In the genomic region with DNA sequence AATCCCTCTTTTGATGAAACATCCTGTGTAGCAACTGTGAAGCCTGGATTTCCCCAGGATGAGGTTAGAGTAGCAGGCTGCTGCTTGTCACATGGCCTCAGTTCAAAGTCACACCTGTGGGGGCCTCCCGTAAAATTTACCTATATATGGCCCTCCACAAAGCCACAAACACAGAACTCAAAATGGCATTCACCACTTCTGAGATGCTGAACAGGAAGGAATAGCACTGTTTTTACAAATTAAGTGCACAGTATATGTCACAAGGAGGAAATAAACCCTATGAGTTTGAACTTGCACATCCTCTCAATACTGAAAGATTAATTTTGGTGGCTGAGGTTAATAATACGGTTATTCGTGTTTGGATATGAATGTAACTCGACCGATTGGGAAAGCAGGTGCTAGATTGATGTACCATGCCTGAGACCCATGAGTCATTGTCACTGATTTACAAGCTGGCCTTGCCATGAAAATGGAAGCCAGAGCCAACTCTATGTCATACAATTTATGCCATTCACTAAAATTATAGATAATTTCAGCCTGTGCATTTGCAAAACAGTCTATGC, we compare ENCODE assay signal across 9 cellular contexts.
A peak's percentile ranks its signal among the peaks of the same experiment; 100 is the strongest.
DNase-seq lines count a peak whose midpoint lies in the region; ATAC-seq and TF ChIP-seq lines count a peak whose summit lies in the region.
"Had no signal": no experiment of that assay in that cellular context is flagged by ENCODE, and none has a peak within 500 bp of the region (broad histone marks: within the 10 kb centered on the region; RNA-seq: fewer than 3 reads in every experiment).

No MANE protein-coding gene starts in this region.

- H3K4me3 ChIP-seq in esophagus muscularis mucosa (no peak overlapping the region), PC-3 (ENCODE audit: low read length) (no peak overlapping the region)

- H2AFZ ChIP-seq in PC-3 (ENCODE audit: low read length) = no peak overlapping the region

- no peak overlapping the region for H3K4me2 ChIP-seq in PC-3 (ENCODE audit: low read length)

- H3K4me1 Mint-ChIP-seq in activated B cell treated with CpG ODN at 0.5 μM for 24 hours = peaks cover 59% of the 10 kb centered on the region

- H3K9me3 ChIP-seq in esophagus muscularis mucosa = no peaks in the 10 kb centered on the region
- no peaks in the 10 kb centered on the region for H3K9me3 ChIP-seq in PC-3 (ENCODE audit: low read length)

- no peaks in the 10 kb centered on the region for H3K9me2 ChIP-seq in PC-3 (replicated peaks; ENCODE audit: low read length)

- H3K9me3 Mint-ChIP-seq in activated B cell treated with CpG ODN at 0.5 μM for 24 hours = no peaks in the 10 kb centered on the region

- no peaks in the 10 kb centered on the region for H3K36me3 Mint-ChIP-seq in activated B cell treated with CpG ODN at 0.5 μM for 24 hours (ENCODE audit: low read depth)

- TF ChIP-seq POLR2A in esophagus muscularis mucosa (IDR thresholded peaks at IDR 0.05; ENCODE audit: low read depth) = no peak

- ATAC-seq in GM18517 (IDR thresholded peaks at IDR 0.05; ENCODE audit: unreplicated experiment) = peak; percentile 95
- peak; percentile 93 for ATAC-seq in HG02885 (IDR thresholded peaks at IDR 0.05; ENCODE audit: poor library complexity, unreplicated experiment)
- ATAC-seq in activated B cell treated with CpG ODN at 0.5 μM for 24 hours (ENCODE audit: low read depth) = peak; percentile 82
- ATAC-seq in PC-3 = no peak
- ATAC-seq: HCT116 had no signal

- no peaks in the 10 kb centered on the region for H3K79me2 ChIP-seq in PC-3 (ENCODE audit: low read length)

- H3K27ac ChIP-seq in esophagus muscularis mucosa (replicated peaks in 1 of 4) (no peak overlapping the region), PC-3 (ENCODE audit: low read length) (no peak overlapping the region)

- DNase-seq in activated B cell treated with CpG ODN at 0.5 μM for 24 hours = peak; percentile 44
- peak; percentile 52 for DNase-seq in effector CD8-positive, alpha-beta T cell (lab: John Stamatoyannopoulos, UW)
- DNase-seq in stimulated activated CD8-positive, alpha-beta memory T cell treated with anti-CD3 and anti-CD28 coated beads, Interleukin-7, amount 100 ng/mL, for 1 hour (ENCODE audit: low read depth in 2 of 2) = peak; percentile 24 to 40
- no peak for DNase-seq in esophagus muscularis mucosa (ENCODE audit: extremely low spot score)
- no peak for DNase-seq in NCI-H82 treated with DMSO at 0.1 percent for 48 hours (lab: John Stamatoyannopoulos, UW; ENCODE audit: unreplicated experiment)
- DNase-seq in PC-3 = no peak

- H3K36me3 ChIP-seq in esophagus muscularis mucosa (no peaks in the 10 kb centered on the region), PC-3 (ENCODE audit: low read depth, low read length) (no peaks in the 10 kb centered on the region)

- no peaks in the 10 kb centered on the region for H3F3A ChIP-seq in PC-3 (ENCODE audit: low read length, unreplicated experiment)

- TF ChIP-seq CTCF in activated B cell treated with CpG ODN at 0.5 μM for 24 hours (IDR thresholded peaks at IDR 0.05) = no peak
- no peak for TF ChIP-seq CTCF in esophagus muscularis mucosa (IDR thresholded peaks at IDR 0.05)
- TF ChIP-seq CTCF in PC-3 (conservative IDR thresholded peaks at IDR 0.05; ENCODE audit: low read depth, low read length) = no peak

- H3K27me3 Mint-ChIP-seq in activated B cell treated with CpG ODN at 0.5 μM for 24 hours = no peaks in the 10 kb centered on the region

- no peaks in the 10 kb centered on the region for H3K27me3 ChIP-seq in esophagus muscularis mucosa
- no peaks in the 10 kb centered on the region for H3K27me3 ChIP-seq in PC-3 (ENCODE audit: low read length)

- H3K4me3 Mint-ChIP-seq in activated B cell treated with CpG ODN at 0.5 μM for 24 hours = peak overlapping the region; percentile 47

- H3K4me1 ChIP-seq in esophagus muscularis mucosa (peaks cover 0 to 14% (median 3%) of the 10 kb centered on the region in 4 donors), PC-3 (ENCODE audit: insufficient read depth, low read length) (no peaks in the 10 kb centered on the region)

- intact Hi-C loops in activated B cell treated with CpG ODN at 0.5 μM for 24 hours (cut with micrococcal nuclease) = loop anchor here (1.0 to 10.0 kb wide), 11 partner anchors 11 to 1733 kb away; a partner anchor contains a TSS
- intact Hi-C loops in esophagus muscularis mucosa (cut with DNase I) = no loop called here
- intact Hi-C loops in PC-3 (cut with micrococcal nuclease) = no loop called here

- no peak for TF ChIP-seq EP300 in esophagus muscularis mucosa (IDR thresholded peaks at IDR 0.05)

- no peaks in the 10 kb centered on the region for H4K20me1 ChIP-seq in PC-3 (ENCODE audit: low read length)

- CTCF ChIA-PET in activated B cell treated with CpG ODN at 0.5 μM for 24 hours (lab: Charles Lee) = interaction anchor here (1.2 kb wide), 1 partner anchor 68 kb away, joined by 4 read pairs; no protein-coding TSS in a partner anchor
- CTCF ChIA-PET in PC-3 (lab: Charles Lee) = no interaction called here

- peak overlapping the region; percentile 97 for H3K27ac Mint-ChIP-seq in activated B cell treated with CpG ODN at 0.5 μM for 24 hours

- WGBS in esophagus muscularis mucosa = 88% methylated on average over 5 of the region's 5 CpGs

- H3K9ac ChIP-seq in PC-3 (ENCODE audit: low read length) = no peak overlapping the region

- POLR2A ChIA-PET in activated B cell treated with CpG ODN at 0.5 μM for 24 hours (lab: Charles Lee) (interaction anchor here (0.5 to 3.2 kb wide), 10 partner anchors 8 to 126 kb away, joined by 3 to 15 read pairs (median 4); no protein-coding TSS in a partner anchor), PC-3 (lab: Charles Lee; ENCODE audit: unreplicated experiment) (no interaction called here)

- no TSS peak for BruUV-seq in PC-3 (replicated peaks; lab: Mats Ljungman, UMichigan)

Comparison
In these comparisons a context has a peak if more than half of its experiments do, and no peak if none do; other contexts are left out.
1. DNase-seq: peak in activated B cell treated with CpG ODN at 0.5 μM for 24 hours (single experiment), effector CD8-positive, alpha-beta T cell (single experiment) and stimulated activated CD8-positive, alpha-beta memory T cell treated with anti-CD3 and anti-CD28 coated beads, Interleukin-7, amount 100 ng/mL, for 1 hour (2 of 2); none in esophagus muscularis mucosa (single experiment), NCI-H82 treated with DMSO at 0.1 percent for 48 hours (single experiment) and PC-3 (single experiment).